Comparison of ENCODE assay signal across 8 cellular contexts in genomic region chr1:231241751-231242150, GRCh38. TPM values are rescaled to one million over a fixed set of nuclear protein-coding genes. Genes with fewer than 3 reads are reported as not detected.
DNase-seq lines count a peak whose midpoint lies in the region; ATAC-seq, FAIRE-seq and TF ChIP-seq lines count a peak whose summit lies in the region.

No MANE protein-coding gene starts in this region.

- H4K20me1 ChIP-seq in K562 (replicated peaks; ENCODE audit: control insufficient read depth, insufficient read depth, low read length), result 0 out of 2 replicates have a peak, but pooled peaks cover 2% of the 10 kb centered on the region

- WGBS in K562 (ENCODE audit: insufficient coverage, low coverage, missing lambda C conversion rate), result under 1% methylated on average over 10 of the region's 10 CpGs
- 0 to 1% (median 1%) methylated on average over 10 of the region's 10 CpGs for WGBS in spleen, 5 donors

- H3K9me3 ChIP-seq in HAP-1, result no peaks in the 10 kb centered on the region
- no peaks in the 10 kb centered on the region for H3K9me3 ChIP-seq in K562 (replicated peaks; ENCODE audit: control insufficient read depth, insufficient read depth, low read depth, low read length)
- no peaks in the 10 kb centered on the region for H3K9me3 ChIP-seq in iPS-18a (ENCODE audit: control insufficient read depth, low read depth, low read length)
- no peaks in the 10 kb centered on the region for H3K9me3 ChIP-seq in spleen

- H3K27ac ChIP-seq in K562 (ENCODE audit: extremely low read depth, low read depth, low read length) (peak overlapping the region; percentile 81), iPS-18a (ENCODE audit: low read length) (peak overlapping the region; percentile 52), spleen (peak overlapping the region in 7 of 8 donors; percentile 79 to 89 (median 87))

- no peak for FAIRE-seq in K562 (lab: Jason Lieb, UNC)

- H3K4me1 ChIP-seq in HAP-1 (peaks cover 12% of the 10 kb centered on the region), K562 (replicated peaks in 1 of 2; ENCODE audit: control insufficient read depth in 2 of 2, insufficient read depth in 2 of 2, low read length in 2 of 2) (peaks cover 6 to 18% of the 10 kb centered on the region in 2 experiments; a peak in 3 of 5 replicates), iPS-18a (ENCODE audit: control insufficient read depth, low read depth, low read length) (no peaks in the 10 kb centered on the region), spleen (peaks cover 15 to 83% (median 52%) of the 10 kb centered on the region in 6 donors)

- H3K36me3 ChIP-seq in HAP-1 (replicated peaks), result peaks cover 18% of the 10 kb centered on the region
- peaks cover 34% of the 10 kb centered on the region for H3K36me3 ChIP-seq in K562 (ENCODE audit: control insufficient read depth, insufficient read depth, low read length)
- peaks cover 12% of the 10 kb centered on the region for H3K36me3 ChIP-seq in iPS-18a (ENCODE audit: control insufficient read depth, low read depth, low read length)
- H3K36me3 ChIP-seq in spleen, result peaks cover 0 to 36% (median 22%) of the 10 kb centered on the region in 6 donors

- DNase-seq in DMS79 treated with DMSO at 0.1 percent for 48 hours (lab: John Stamatoyannopoulos, UW) (peak; percentile 40), DMS79 (lab: John Stamatoyannopoulos, UW) (no peak), HAP-1 (ENCODE audit: low spot score in 2 of 2) (peak; percentile 19 to 43), NCI-H524 treated with DMSO at 0.1 percent for 48 hours (lab: John Stamatoyannopoulos, UW) (peak; percentile 1), K562 (ENCODE audit: extremely low read depth in 1 of 4, low spot score in 3 of 4) (peak; percentile 42 to 69 (median 60)), spleen (no peak), activated gamma-delta T cell treated with Interleukin-2 at 50 U/mL for 16 hours (no peak)

- peak overlapping the region; percentile 93 for H2AFZ ChIP-seq in K562 (ENCODE audit: low read depth, low read length)

- peaks cover 71% of the 10 kb centered on the region for H3K79me2 ChIP-seq in K562 (ENCODE audit: control insufficient read depth, insufficient read depth, low read length)

- POLR2A ChIA-PET in K562 (lab: Yijun Ruan, JAX), result interaction anchor here (1.1 to 1.8 kb wide), 4 partner anchors 8 to 97 kb away, joined by 3 to 10 read pairs (median 4); partner anchors contain the start of genes EXOC8 and SPRTN

- peak; percentile 5 to 36; a peak in 1 of 4 replicates for TF ChIP-seq RAD21 in K562 (CRISPR knock-in tag; conservative IDR thresholded peaks at IDR 0.05 in 1 of 2, IDR thresholded peaks at IDR 0.05 in 1 of 2)

- H3K9ac ChIP-seq in K562 (ENCODE audit: insufficient read depth in 1 of 2, low read depth in 2 of 2, low read length in 2 of 2) (peak overlapping the region; percentile 89 to 95), iPS-18a (ENCODE audit: low read length) (peak overlapping the region; percentile 80)

- TF ChIP-seq POLR2A in K562 (conservative IDR thresholded peaks at IDR 0.05) (no peak), spleen (IDR thresholded peaks at IDR 0.05) (no peak)

- peak; percentile 74 for ATAC-seq in K562

- TF ChIP-seq EP300 in K562 (IDR thresholded peaks at IDR 0.05; ENCODE audit: low read length), result no peak

- H3K4me2 ChIP-seq in K562 (ENCODE audit: insufficient read depth, low read length), result peak overlapping the region; percentile 89

- H3K4me3 ChIP-seq in HAP-1, result peak overlapping the region; percentile 68
- peak overlapping the region; percentile 62 for H3K4me3 ChIP-seq in K562
- peak overlapping the region; percentile 97 for H3K4me3 ChIP-seq in iPS-18a (ENCODE audit: low read length)
- H3K4me3 ChIP-seq in spleen, result peak overlapping the region; percentile 65 to 89 (median 78)

- BruUV-seq in K562 (replicated peaks; lab: Mats Ljungman, UMichigan), result TSS peak; percentile 52

- TF ChIP-seq CTCF in K562 (IDR thresholded peaks at IDR 0.05 in 2 of 3, conservative IDR thresholded peaks at IDR 0.05 in 1 of 3; ENCODE audit: insufficient read depth in 2 of 3, low read depth in 1 of 3, low read length in 3 of 3) (peak in 2 of 3 experiments; percentile 5 to 25; a peak in 2 of 6 replicates), spleen (IDR thresholded peaks at IDR 0.05 in 8 of 11, conservative IDR thresholded peaks at IDR 0.05 in 3 of 11) (no peak)

- no peaks in the 10 kb centered on the region for H3K27me3 ChIP-seq in HAP-1 (ENCODE audit: low read depth)
- no peaks in the 10 kb centered on the region for H3K27me3 ChIP-seq in K562 (ENCODE audit: control insufficient read depth in 2 of 2, insufficient read depth in 2 of 2, low read length in 2 of 2)
- H3K27me3 ChIP-seq in iPS-18a (ENCODE audit: control insufficient read depth, insufficient read depth, low read length), result no peaks in the 10 kb centered on the region
- H3K27me3 ChIP-seq in spleen (replicated peaks in 1 of 7), result no peaks in the 10 kb centered on the region

- H3K9me1 ChIP-seq in K562 (ENCODE audit: control insufficient read depth, insufficient read depth, low read length), result no peaks in the 10 kb centered on the region

- CTCF ChIA-PET in K562 (lab: Yijun Ruan, JAX; ENCODE audit: low intra/inter-chr PET ratio), result no interaction called here

- intact Hi-C loops in K562 (cut with micrococcal nuclease), result loop anchor here (2.0 to 5.0 kb wide), 2 partner anchors 93 to 181 kb away; partner anchors contain the start of gene EGLN1
- intact Hi-C loops in spleen (cut with DNase I; ENCODE audit: low total_unique reads), result loop anchor here (10.0 kb wide), 1 partner anchor 93 kb away; the partner anchor contains the start of genes EXOC8 and SPRTN

- in situ Hi-C loops in HAP-1 (cut with MboI; ENCODE audit: low sequenced_read_pairs) (no loop called here), K562 (cut with MboI) (no loop called here)

TF ChIP-seq in K562, 482 proteins besides CTCF, POLR2A, EP300 and RAD21 (continues in another document):
- TF ChIP-seq, protein P1, sequence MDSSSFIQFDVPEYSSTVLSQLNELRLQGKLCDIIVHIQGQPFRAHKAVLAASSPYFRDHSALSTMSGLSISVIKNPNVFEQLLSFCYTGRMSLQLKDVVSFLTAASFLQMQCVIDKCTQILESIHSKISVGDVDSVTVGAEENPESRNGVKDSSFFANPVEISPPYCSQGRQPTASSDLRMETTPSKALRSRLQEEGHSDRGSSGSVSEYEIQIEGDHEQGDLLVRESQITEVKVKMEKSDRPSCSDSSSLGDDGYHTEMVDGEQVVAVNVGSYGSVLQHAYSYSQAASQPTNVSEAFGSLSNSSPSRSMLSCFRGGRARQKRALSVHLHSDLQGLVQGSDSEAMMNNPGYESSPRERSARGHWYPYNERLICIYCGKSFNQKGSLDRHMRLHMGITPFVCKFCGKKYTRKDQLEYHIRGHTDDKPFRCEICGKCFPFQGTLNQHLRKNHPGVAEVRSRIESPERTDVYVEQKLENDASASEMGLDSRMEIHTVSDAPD (CRISPR knock-in tag; IDR thresholded peaks at IDR 0.05), result no peak
- TF ChIP-seq SIN3A (IDR thresholded peaks at IDR 0.05; ENCODE audit: borderline replicate concordance in 2 of 2, control insufficient read depth in 1 of 2, low read depth in 2 of 2, low read length in 2 of 2), result peak in 1 of 2 experiments; percentile 56; a peak in 1 of 4 replicates
- 0 out of 2 replicates have a peak, but pooled peaks have one; percentile 7 for TF ChIP-seq KDM2B (CRISPR knock-in tag; IDR thresholded peaks at IDR 0.05)
- TF ChIP-seq NFIX (CRISPR knock-in tag; IDR thresholded peaks at IDR 0.05; ENCODE audit: low read depth), result 0 out of 2 replicates have a peak, but pooled peaks have one; percentile 22
- no peak for TF ChIP-seq ZZZ3 (IDR thresholded peaks at IDR 0.05)
- peak; percentile 78 for TF ChIP-seq ZKSCAN3 (CRISPR knock-in tag; IDR thresholded peaks at IDR 0.05)
- TF ChIP-seq SPI1 (IDR thresholded peaks at IDR 0.05; ENCODE audit: borderline replicate concordance, low read depth, low read length), result peak; percentile 48; the same call in 1 of the 2 replicates
- 0 out of 2 replicates have a peak, but pooled peaks have one; percentile 2 for TF ChIP-seq RFX1 (IDR thresholded peaks at IDR 0.05)
- no peak for TF ChIP-seq JUND (IDR thresholded peaks at IDR 0.05; ENCODE audit: borderline replicate concordance, low read depth, low read length)
- TF ChIP-seq JUND (tag; IDR thresholded peaks at IDR 0.05; ENCODE audit: borderline replicate concordance, low read depth, low read length), result 0 out of 3 replicates have a peak, but pooled peaks have one; percentile 7
- TF ChIP-seq, protein P2, sequence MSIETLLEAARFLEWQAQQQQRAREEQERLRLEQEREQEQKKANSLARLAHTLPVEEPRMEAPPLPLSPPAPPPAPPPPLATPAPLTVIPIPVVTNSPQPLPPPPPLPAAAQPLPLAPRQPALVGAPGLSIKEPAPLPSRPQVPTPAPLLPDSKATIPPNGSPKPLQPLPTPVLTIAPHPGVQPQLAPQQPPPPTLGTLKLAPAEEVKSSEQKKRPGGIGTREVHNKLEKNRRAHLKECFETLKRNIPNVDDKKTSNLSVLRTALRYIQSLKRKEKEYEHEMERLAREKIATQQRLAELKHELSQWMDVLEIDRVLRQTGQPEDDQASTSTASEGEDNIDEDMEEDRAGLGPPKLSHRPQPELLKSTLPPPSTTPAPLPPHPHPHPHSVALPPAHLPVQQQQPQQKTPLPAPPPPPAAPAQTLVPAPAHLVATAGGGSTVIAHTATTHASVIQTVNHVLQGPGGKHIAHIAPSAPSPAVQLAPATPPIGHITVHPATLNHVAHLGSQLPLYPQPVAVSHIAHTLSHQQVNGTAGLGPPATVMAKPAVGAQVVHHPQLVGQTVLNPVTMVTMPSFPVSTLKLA (conservative IDR thresholded peaks at IDR 0.05), result 0 out of 4 replicates have a peak, but pooled peaks of 1 of the 2 experiments have one; percentile 14

RNA-seq across cellular contexts. Expression of gene GNPAT, which starts 0.7 kb away (rescaled TPM):
- total RNA-seq in K562 (2011; cell fraction: chromatin; rRNA removed; ENCODE audit: low replicate concordance), result 24.6 and 55.8 TPM in 2 replicates
- total RNA-seq in K562 (2011; cell fraction: nucleolus; rRNA removed), result 17.2 and 20.8 TPM in 2 replicates
- 24.4 and 26.3 TPM in 2 replicates for total RNA-seq in K562 (2011; cell fraction: nucleoplasm; rRNA removed)
- total RNA-seq in K562 (2014; rRNA removed), result 42.5 and 60.1 TPM in 2 replicates
- total RNA-seq in K562 (2014; rRNA removed; fragmentation: Illumina TruSeq; extraction: Trizol), result 67.4 and 75.8 TPM in 2 replicates
- total RNA-seq in K562 (2015; rRNA removed; fragmentation: Illumina TruSeq; extraction: Trizol), result 61.9 and 68.8 TPM in 2 replicates
- 50.7 and 53.8 TPM in 2 replicates for total RNA-seq in K562 (2021)
- polyA plus RNA-seq in K562 (2011; rRNA removed), result 55.0 and 67.5 TPM in 2 replicates
- polyA plus RNA-seq in K562 (2011; cell fraction: cytosol; rRNA removed), result 15.4 and 29.3 TPM in 2 replicates
- polyA plus RNA-seq in K562 (2011; cell fraction: nucleus; rRNA removed), result 38.5 and 41.8 TPM in 2 replicates
- 39.7 and 47.9 TPM in 2 replicates for polyA plus RNA-seq in K562 (2012)
- 50.9 and 58.5 TPM in 2 replicates for polyA plus RNA-seq in K562 (2014; fragmentation: Illumina TruSeq; extraction: Trizol)
- polyA plus RNA-seq in K562 (2014; fragmentation: Nextera tagmentation; extraction: Ambion mirVana), result 10 to 100 TPM; 32.1 to 49.8 TPM
- 49.9 and 51.1 TPM in 2 replicates for polyA plus RNA-seq in K562 (2014; rRNA removed)
- 72.8 and 76.4 TPM in 2 replicates for polyA minus RNA-seq in K562 (2011; rRNA and poly(A)+ RNA removed)
- polyA minus RNA-seq in K562 (2011; cell fraction: cytosol; rRNA and poly(A)+ RNA removed), result 21.7 and 26.0 TPM in 2 replicates
- polyA minus RNA-seq in K562 (2011; cell fraction: nucleus; rRNA and poly(A)+ RNA removed), result 28.3 and 41.1 TPM in 2 replicates
- 10 to 100 TPM; 27.9 to 42.6 (median 33.7) TPM for total RNA-seq in spleen
- polyA plus RNA-seq in spleen, result 10 to 100 TPM; 27.7 to 42.9 (median 42.6) TPM

Comparison
In these comparisons a context has a peak if more than half of its experiments do, and no peak if none do; other contexts are left out.
1. DNase-seq: peak in DMS79 treated with DMSO at 0.1 percent for 48 hours (single experiment), HAP-1 (2 of 2), NCI-H524 treated with DMSO at 0.1 percent for 48 hours (single experiment) and K562 (4 of 4); none in DMS79 (single experiment), spleen (single experiment) and activated gamma-delta T cell treated with Interleukin-2 at 50 U/mL for 16 hours (single experiment).
2. CTCF ChIP-seq: peak in K562 (2 of 3); none in spleen (0 of 11).
3. Peak in every context shown above with its lines, with median percentiles within 50 percentile points of each other: H3K4me3 ChIP-seq and H3K27ac ChIP-seq.